Comparison of ENCODE assay signal across 1 cellular context in genomic region chr22:49858827-49859226, GRCh38.
TF ChIP-seq lines count a peak whose summit lies in the region.

No MANE protein-coding gene starts in this region.

TF ChIP-seq in H1, 55 proteins besides CTCF, POLR2A, EP300 and RAD21:
- no peak for TF ChIP-seq BACH1 (IDR thresholded peaks at IDR 0.05; ENCODE audit: low read length)
- no peak for TF ChIP-seq HDAC6 (IDR thresholded peaks at IDR 0.05; ENCODE audit: low read depth, low read length)
- no peak for TF ChIP-seq GABPA (IDR thresholded peaks at IDR 0.05; ENCODE audit: borderline replicate concordance, insufficient read depth, low read length)
